15 cellular contexts compared by ENCODE assay signal in the genomic region with DNA sequence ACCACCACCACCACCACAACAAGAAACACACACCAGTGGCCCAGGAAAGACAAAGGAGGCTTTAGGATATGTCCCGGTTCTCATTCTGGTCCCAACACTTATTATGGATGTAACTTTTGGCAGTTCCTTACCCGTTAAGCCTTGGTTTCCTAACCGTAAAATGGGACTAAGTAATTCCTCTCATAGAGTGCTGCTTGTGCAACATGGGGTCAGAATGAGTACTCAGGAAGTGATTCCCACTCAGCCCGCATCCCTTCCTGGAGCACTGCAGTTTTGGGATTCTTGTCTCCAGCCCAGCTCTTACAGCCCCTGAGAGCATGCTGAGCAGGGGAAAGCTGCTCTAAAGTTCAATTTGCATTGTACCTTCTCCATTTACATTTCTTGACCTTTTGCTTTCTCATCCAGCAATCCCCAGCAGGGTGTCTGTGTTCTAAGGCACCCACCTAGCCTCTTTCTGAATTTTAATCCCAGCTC.
DNase-seq lines count a peak whose midpoint lies in the region; ATAC-seq and TF ChIP-seq lines count a peak whose summit lies in the region.
"Had no signal": no experiment of that assay in that cellular context is flagged by ENCODE, and none has a peak within 500 bp of the region (broad histone marks: within the 10 kb centered on the region; RNA-seq: fewer than 3 reads in every experiment).

No MANE protein-coding gene starts in this region.

- H3K4me3 ChIP-seq in H7 (ENCODE audit: insufficient read depth, low read depth, low read length) (no peak overlapping the region), Peyer's patch (no peak overlapping the region)

- peaks cover 7% of the 10 kb centered on the region for H3K4me1 Mint-ChIP-seq in activated CD8-positive, alpha-beta memory T cell treated with anti-CD3 and anti-CD28 coated beads, Interleukin-2, amount 10 ng/mL, durations not matched to agents 7 days and 5 days
- H3K4me1 Mint-ChIP-seq: memory B cell had no signal

- no peaks in the 10 kb centered on the region for H3K9me3 Mint-ChIP-seq in activated CD8-positive, alpha-beta memory T cell treated with anti-CD3 and anti-CD28 coated beads, Interleukin-2, amount 10 ng/mL, durations not matched to agents 7 days and 5 days (ENCODE audit: low read depth)

- H3K27ac ChIP-seq in Peyer's patch, result no peak overlapping the region
- H3K27ac ChIP-seq: C4-2B had no signal

- H3K27me3 ChIP-seq in H7 (ENCODE audit: control insufficient read depth, insufficient read depth, low read length) (no peaks in the 10 kb centered on the region), Peyer's patch (no peaks in the 10 kb centered on the region)

- no peak for TF ChIP-seq POLR2A in Peyer's patch (IDR thresholded peaks at IDR 0.05)

- CTCF ChIA-PET in activated CD8-positive, alpha-beta memory T cell treated with anti-CD3 and anti-CD28 coated beads, Interleukin-2, amount 10 ng/mL, durations not matched to agents 7 days and 5 days (lab: Charles Lee), result interaction anchor here (1.1 kb wide), 1 partner anchor 14 kb away, joined by 3 read pairs; no protein-coding TSS in a partner anchor

- DNase-seq in AG08395 (ENCODE audit: low spot score) (peak; percentile 44), H7 (peak; percentile 51), iPS DF 19.7 (ENCODE audit: low read depth, low spot score) (peak; percentile 91), anterior cingulate cortex (lab: John Stamatoyannopoulos, UW) (no peak), 8988T (no peak), Peyer's patch (no peak)
- DNase-seq in activated CD8-positive, alpha-beta memory T cell treated with anti-CD3 and anti-CD28 coated beads, Interleukin-2, amount 10 ng/mL, durations not matched to agents 7 days and 5 days, result peak; percentile 37
- DNase-seq: activated CD4-positive, alpha-beta T cell treated with anti-CD3 and anti-CD28 coated beads for 1 hour; activated gamma-delta T cell treated with Interleukin-2 at 50 U/mL for 16 hours; posterior cingulate gyrus; SHP77 treated with DMSO at 0.1 percent for 48 hours; stimulated activated CD4-positive, alpha-beta T cell treated with anti-CD3 and anti-CD28 coated beads, Interleukin-2, amount 100 ng/mL, for 48 hours had no signal

- ATAC-seq in activated CD8-positive, alpha-beta memory T cell treated with anti-CD3 and anti-CD28 coated beads, Interleukin-2, amount 10 ng/mL, durations not matched to agents 7 days and 5 days, result no peak
- ATAC-seq in HG03159 (IDR thresholded peaks at IDR 0.05; ENCODE audit: unreplicated experiment), result no peak

- no peaks in the 10 kb centered on the region for H3K4me1 ChIP-seq in Peyer's patch

- H3K9me3 ChIP-seq in Peyer's patch, result no peaks in the 10 kb centered on the region

- TF ChIP-seq CTCF in Peyer's patch (IDR thresholded peaks at IDR 0.05), result no peak

- H3K4me3 Mint-ChIP-seq in activated CD8-positive, alpha-beta memory T cell treated with anti-CD3 and anti-CD28 coated beads, Interleukin-2, amount 10 ng/mL, durations not matched to agents 7 days and 5 days, result no peak overlapping the region
- H3K4me3 Mint-ChIP-seq: memory B cell had no signal

- H3K36me3 Mint-ChIP-seq in activated CD8-positive, alpha-beta memory T cell treated with anti-CD3 and anti-CD28 coated beads, Interleukin-2, amount 10 ng/mL, durations not matched to agents 7 days and 5 days, result peaks cover 10% of the 10 kb centered on the region

- no peaks in the 10 kb centered on the region for H3K27me3 Mint-ChIP-seq in activated CD8-positive, alpha-beta memory T cell treated with anti-CD3 and anti-CD28 coated beads, Interleukin-2, amount 10 ng/mL, durations not matched to agents 7 days and 5 days
- H3K27me3 Mint-ChIP-seq: memory B cell had no signal

- no peak overlapping the region for H3K27ac Mint-ChIP-seq in activated CD8-positive, alpha-beta memory T cell treated with anti-CD3 and anti-CD28 coated beads, Interleukin-2, amount 10 ng/mL, durations not matched to agents 7 days and 5 days
- H3K27ac Mint-ChIP-seq: memory B cell had no signal

- H3K36me3 ChIP-seq in H7 (replicated peaks; ENCODE audit: control insufficient read depth, insufficient read depth, low read length), result no peaks in the 10 kb centered on the region
- H3K36me3 ChIP-seq in Peyer's patch, result no peaks in the 10 kb centered on the region

Comparison
In these comparisons a context has a peak if more than half of its experiments do, and no peak if none do; other contexts are left out.
1. DNase-seq: peak in AG08395 (single experiment), H7 (single experiment), activated CD8-positive, alpha-beta memory T cell treated with anti-CD3 and anti-CD28 coated beads, Interleukin-2, amount 10 ng/mL, durations not matched to agents 7 days and 5 days (single experiment) and iPS DF 19.7 (single experiment); none in anterior cingulate cortex (0 of 58), 8988T (single experiment) and Peyer's patch (0 of 3).